ENCODE assay signal across 37 cellular contexts in the genomic region with DNA sequence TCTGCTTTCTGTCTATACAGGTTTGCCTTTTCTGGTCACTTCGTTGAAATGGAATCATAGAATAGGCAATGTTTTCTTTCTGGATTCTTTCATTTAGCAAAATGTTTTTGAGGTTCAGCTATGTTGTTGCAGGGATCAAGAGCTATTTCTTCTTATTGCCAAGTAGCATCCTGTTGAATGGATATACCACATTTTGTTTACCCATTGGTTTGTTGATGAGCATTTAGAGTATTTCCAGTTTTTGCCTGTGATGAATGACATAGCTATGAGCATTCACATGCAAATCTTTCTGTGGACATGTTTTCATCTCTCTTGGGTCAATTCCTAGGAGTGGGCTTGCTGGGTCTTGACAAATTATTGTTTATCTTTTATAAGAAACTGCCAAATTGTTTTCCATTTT.
"Had no signal": no experiment of that assay in that cellular context is flagged by ENCODE, and none has a peak within 500 bp of the region (broad histone marks: within the 10 kb centered on the region; RNA-seq: fewer than 3 reads in every experiment).

No MANE protein-coding gene starts in this region.

- H3K36me3 ChIP-seq: adrenal gland, cardiac muscle cell had no signal

- H3K27me3 Mint-ChIP-seq: activated CD4-positive, alpha-beta T cell treated with anti-CD3 and anti-CD28 coated beads, Interleukin-2, amount 10 ng/mL, durations not matched to agents 24 days and 14 days; brain had no signal

- H3K4me3 Mint-ChIP-seq: activated B cell treated with CpG ODN at 0.5 μM for 24 hours; activated CD4-positive, alpha-beta memory T cell treated with anti-CD3 and anti-CD28 coated beads for 36 hours; activated CD4-positive, alpha-beta T cell treated with anti-CD3 and anti-CD28 coated beads, Interleukin-2, amount 10 ng/mL, durations not matched to agents 24 days and 14 days; activated CD8-positive, alpha-beta T cell treated with anti-CD3 and anti-CD28 coated beads for 36 hours; activated naive CD4-positive, alpha-beta T cell treated with anti-CD3 and anti-CD28 coated beads for 36 hours; activated naive CD8-positive, alpha-beta T cell treated with anti-CD3 and anti-CD28 coated beads for 36 hours; activated T-cell treated with anti-CD3 and anti-CD28 coated beads, Interleukin-2, amount 50 U/mL, for 4 hours; activated T-cell treated with anti-CD3 and anti-CD28 coated beads, Interleukin-2, amount 50 U/mL, for 72 hours; activated T-helper 1 cell treated with anti-CD3 and anti-CD28 coated beads, Interleukin-12 subunit alpha, Interleukin-12 subunit beta, Interleukin-2, Interleukin-4 antibody, amounts not matched to agents 30 ng/mL and 10 ng/mL and 1 ng/mL, durations not matched to agents 14 hours and 24 hours and 36 hours; activated T-helper 17 cell treated with anti-CD3 and anti-CD28 coated beads, Interleukin-2, amount 50 U/mL, for 72 hours; brain; central memory CD8-positive, alpha-beta T cell; T-helper 1 cell treated with Interleukin-12 subunit alpha and Interleukin-12 subunit beta and Interleukin-4 antibody, amounts not matched to agents 30 μg/mL and 1 μg/mL, for 36 hours; T-helper 2 cell treated with Interferon-gamma antibody and Interleukin-4, amounts not matched to agents 5 μg/mL and 100 μg/mL, for 36 hours had no signal

- H3K27me3 ChIP-seq: adrenal gland, cardiac muscle cell had no signal

- H3K36me3 Mint-ChIP-seq: activated CD4-positive, alpha-beta memory T cell treated with anti-CD3 and anti-CD28 coated beads for 36 hours; activated naive CD4-positive, alpha-beta T cell treated with anti-CD3 and anti-CD28 coated beads, Interleukin-2, amount 50 U/mL, for 72 hours; brain had no signal

- H3K9me3 Mint-ChIP-seq: activated CD4-positive, alpha-beta T cell treated with anti-CD3 and anti-CD28 coated beads, Interleukin-2, amount 10 ng/mL, durations not matched to agents 24 days and 14 days; activated naive CD4-positive, alpha-beta T cell treated with anti-CD3 and anti-CD28 coated beads for 36 hours; activated T-cell treated with anti-CD3 and anti-CD28 coated beads, Interleukin-2, amount 50 U/mL, for 72 hours; activated T-helper 1 cell treated with anti-CD3 and anti-CD28 coated beads, Interleukin-12 subunit alpha, Interleukin-12 subunit beta, Interleukin-2, Interleukin-4 antibody, amounts not matched to agents 30 ng/mL and 10 ng/mL and 1 ng/mL, durations not matched to agents 14 hours and 24 hours and 36 hours; central memory CD8-positive, alpha-beta T cell; T-helper 1 cell treated with Interleukin-12 subunit alpha and Interleukin-12 subunit beta and Interleukin-4 antibody, amounts not matched to agents 30 μg/mL and 1 μg/mL, for 36 hours; T-helper 2 cell treated with Interferon-gamma antibody and Interleukin-4, amounts not matched to agents 5 μg/mL and 100 μg/mL, for 36 hours had no signal

- H3K27ac Mint-ChIP-seq: activated B cell treated with CpG ODN at 0.5 μM for 24 hours; activated CD4-positive, alpha-beta memory T cell treated with anti-CD3 and anti-CD28 coated beads for 36 hours; activated CD4-positive, alpha-beta T cell treated with anti-CD3 and anti-CD28 coated beads, Interleukin-2, amount 10 ng/mL, durations not matched to agents 24 days and 14 days; activated CD8-positive, alpha-beta T cell treated with anti-CD3 and anti-CD28 coated beads for 36 hours; activated naive CD4-positive, alpha-beta T cell treated with anti-CD3 and anti-CD28 coated beads for 36 hours; activated naive CD4-positive, alpha-beta T cell treated with anti-CD3 and anti-CD28 coated beads, Interleukin-2, amount 50 U/mL, for 72 hours; activated naive CD8-positive, alpha-beta T cell treated with anti-CD3 and anti-CD28 coated beads for 36 hours; activated T-cell treated with anti-CD3 and anti-CD28 coated beads, Interleukin-2, amount 50 U/mL, for 72 hours; activated T-helper 1 cell treated with anti-CD3 and anti-CD28 coated beads, Interleukin-12 subunit alpha, Interleukin-12 subunit beta, Interleukin-2, Interleukin-4 antibody, amounts not matched to agents 30 ng/mL and 10 ng/mL and 1 ng/mL, durations not matched to agents 14 hours and 24 hours and 36 hours; activated T-helper 17 cell treated with anti-CD3 and anti-CD28 coated beads, Interleukin-2, amount 50 U/mL, for 72 hours; brain; T-helper 1 cell treated with Interleukin-12 subunit alpha and Interleukin-12 subunit beta and Interleukin-4 antibody, amounts not matched to agents 30 μg/mL and 1 μg/mL, for 36 hours; T-helper 2 cell treated with Interferon-gamma antibody and Interleukin-4, amounts not matched to agents 5 μg/mL and 100 μg/mL, for 36 hours had no signal

- H3K9me3 ChIP-seq: adrenal gland had no signal

- FAIRE-seq: bronchial epithelial cell, TTC549 had no signal

- H3K4me3 ChIP-seq: adrenal gland, cardiac muscle cell had no signal

- DNase-seq: activated B cell treated with CpG ODN at 0.5 μM for 24 hours; activated CD4-positive, alpha-beta memory T cell treated with anti-CD3 and anti-CD28 coated beads for 36 hours; activated CD4-positive, alpha-beta T cell treated with anti-CD3 and anti-CD28 coated beads for 4 hours; activated CD4-positive, alpha-beta T cell treated with anti-CD3 and anti-CD28 coated beads, Interleukin-2, amount 10 ng/mL, durations not matched to agents 24 days and 14 days; activated CD4-positive, alpha-beta T cell treated with anti-CD3 and anti-CD28 coated beads, Interleukin-2, amount 50 U/mL, for 1 hour; activated CD4-positive, alpha-beta T cell treated with anti-CD3 and anti-CD28 coated beads, Interleukin-2, amount 50 U/mL, for 4 hours; activated CD4-positive, CD25-positive, alpha-beta regulatory T cell treated with anti-CD3 and anti-CD28 coated beads, Interleukin-2, amount 50 U/mL, for 72 hours; activated CD8-positive, alpha-beta memory T cell treated with anti-CD3 and anti-CD28 coated beads, Interleukin-2, amount 50 U/mL, for 4 hours; activated CD8-positive, alpha-beta T cell treated with anti-CD3 and anti-CD28 coated beads for 36 hours; activated effector memory CD4-positive, alpha-beta T cell treated with anti-CD3 and anti-CD28 coated beads, Interleukin-2, amount 50 U/mL, for 16 hours; activated gamma-delta T cell treated with Interleukin-2 at 50 U/mL for 16 hours; activated naive CD4-positive, alpha-beta T cell; activated naive CD4-positive, alpha-beta T cell treated with anti-CD3 and anti-CD28 coated beads for 36 hours; activated naive CD4-positive, alpha-beta T cell treated with anti-CD3 and anti-CD28 coated beads, Interleukin-2, amount 50 U/mL, for 16 hours; activated naive CD8-positive, alpha-beta T cell treated with anti-CD3 and anti-CD28 coated beads for 36 hours; activated T-cell treated with anti-CD3 and anti-CD28 coated beads for 4 hours; activated T-cell treated with anti-CD3 and anti-CD28 coated beads, Interleukin-2, amount 50 U/mL, for 1 hour; activated T-cell treated with anti-CD3 and anti-CD28 coated beads, Interleukin-2, amount 50 U/mL, for 4 hours; activated T-cell treated with anti-CD3 and anti-CD28 coated beads, Interleukin-2, amount 50 U/mL, for 72 hours; adrenal gland; amniotic stem cell; aorta; caudate nucleus; cerebellar nuclear complex; T-helper 2 cell; T-helper 9 cell had no signal

- ATAC-seq: activated CD8-positive, alpha-beta T cell treated with anti-CD3 and anti-CD28 coated beads for 36 hours; activated naive CD4-positive, alpha-beta T cell treated with anti-CD3 and anti-CD28 coated beads, Interleukin-2, amount 50 U/mL, for 72 hours; activated T-cell treated with anti-CD3 and anti-CD28 coated beads, Interleukin-2, amount 50 U/mL, for 4 hours; activated T-cell treated with anti-CD3 and anti-CD28 coated beads, Interleukin-2, amount 50 U/mL, for 72 hours; activated T-helper 17 cell treated with anti-CD3 and anti-CD28 coated beads, Interleukin-2, amount 50 U/mL, for 72 hours had no signal

- H3K27ac ChIP-seq: adrenal gland, cardiac muscle cell, VCaP had no signal

- H3K4me1 Mint-ChIP-seq: activated B cell treated with CpG ODN at 0.5 μM for 24 hours; activated CD4-positive, alpha-beta T cell treated with anti-CD3 and anti-CD28 coated beads, Interleukin-2, amount 10 ng/mL, durations not matched to agents 24 days and 14 days; activated naive CD8-positive, alpha-beta T cell treated with anti-CD3 and anti-CD28 coated beads for 36 hours; activated T-helper 17 cell treated with anti-CD3 and anti-CD28 coated beads, Interleukin-2, amount 50 U/mL, for 72 hours; central memory CD8-positive, alpha-beta T cell had no signal
